ENCODE assay signal across 1 cellular context in the genomic region with DNA sequence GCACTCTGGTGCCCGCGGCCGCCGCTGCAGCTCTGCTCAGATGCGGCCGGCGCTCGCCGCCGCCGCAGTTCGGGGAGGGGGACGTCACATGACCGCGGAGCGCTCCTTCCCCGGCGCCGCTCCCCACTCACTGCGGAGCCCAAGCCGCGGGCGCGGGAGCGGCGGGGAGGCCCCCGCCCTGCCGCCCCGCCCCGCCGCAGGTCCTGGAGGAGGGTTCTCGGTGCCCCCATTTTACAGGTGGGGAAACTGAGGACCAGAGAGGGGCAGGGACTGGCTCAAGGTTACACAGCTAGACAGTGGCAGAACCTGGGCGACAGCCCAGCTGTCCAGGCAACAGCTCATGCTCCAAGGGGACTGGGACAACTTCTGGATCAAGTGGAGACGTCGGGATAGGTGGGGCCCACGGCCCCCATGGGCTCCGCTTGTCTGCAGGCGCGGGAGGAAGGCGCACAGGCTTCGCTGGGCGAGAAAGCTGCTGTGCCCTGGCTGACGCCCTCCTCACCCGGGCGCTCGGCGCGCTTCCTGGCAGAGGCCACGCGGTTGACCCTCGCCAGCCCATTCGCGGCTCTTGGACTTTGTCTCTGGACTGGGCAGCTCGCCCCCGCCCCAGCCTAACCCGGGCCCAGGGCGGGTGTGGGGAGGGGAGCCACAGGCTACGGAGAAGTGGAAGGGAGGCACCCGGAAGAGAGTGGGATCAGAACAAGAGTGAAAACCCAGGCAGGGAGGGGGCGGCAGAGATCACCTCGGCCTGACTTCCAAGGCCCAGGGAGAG.
TF ChIP-seq lines count a peak whose summit lies in the region.

RAP1GAP (minus strand) TSS at position 71 of the 772 bp plus-strand sequence. CDS start 49,325 bp downstream, outside the sequence.

TF ChIP-seq in HepG2, 621 proteins besides CTCF, POLR2A, EP300 and RAD21 (continued from another document and continues in another):
- TF ChIP-seq PRDM15 (CRISPR knock-in tag; IDR thresholded peaks at IDR 0.05) (0 out of 2 replicates have a peak, but pooled peaks have one; percentile 54), ZNF12 (CRISPR knock-in tag; IDR thresholded peaks at IDR 0.05) (no peak; the same call in 1 of the 2 replicates), GATAD2A (CRISPR knock-in tag; IDR thresholded peaks at IDR 0.05) (peak; percentile 88), ZNF503 (CRISPR knock-in tag; IDR thresholded peaks at IDR 0.05) (peak; percentile 15; the same call in 1 of the 2 replicates), FIP1L1 (IDR thresholded peaks at IDR 0.05; ENCODE audit: borderline replicate concordance, insufficient read depth, low read depth, low read length) (no peak), KDM6A (CRISPR knock-in tag; IDR thresholded peaks at IDR 0.05; ENCODE audit: low read depth) (peak; percentile 64; the same call in 1 of the 2 replicates), NCOA2 (CRISPR knock-in tag; IDR thresholded peaks at IDR 0.05) (peak; percentile 73), FOXK2 (IDR thresholded peaks at IDR 0.05) (no peak), ZNF441 (CRISPR knock-in tag; IDR thresholded peaks at IDR 0.05; ENCODE audit: borderline replicate concordance) (peak; percentile 67; the same call in 1 of the 2 replicates), FOXA1 (IDR thresholded peaks at IDR 0.05) (no peak), FOXA1 (CRISPR knock-in tag; IDR thresholded peaks at IDR 0.05) (no peak; the same call in 1 of the 2 replicates), ZNF768 (CRISPR knock-in tag; IDR thresholded peaks at IDR 0.05) (peak; percentile 86), ZNF670 (CRISPR knock-in tag; IDR thresholded peaks at IDR 0.05; ENCODE audit: borderline replicate concordance) (peak; percentile 89; the same call in 1 of the 2 replicates), U2AF2 (IDR thresholded peaks at IDR 0.05; ENCODE audit: low read depth, low read length) (no peak), NBN (conservative IDR thresholded peaks at IDR 0.05) (no peak), MTA1 (CRISPR knock-in tag; IDR thresholded peaks at IDR 0.05; ENCODE audit: borderline replicate concordance) (peak; percentile 78; the same call in 1 of the 2 replicates), CC2D1A (CRISPR knock-in tag; IDR thresholded peaks at IDR 0.05) (no peak), SMAD1 (CRISPR knock-in tag; IDR thresholded peaks at IDR 0.05; ENCODE audit: borderline replicate concordance, low read depth) (peak; percentile 80; the same call in 1 of the 2 replicates), ZBTB4 (CRISPR knock-in tag; IDR thresholded peaks at IDR 0.05; ENCODE audit: borderline replicate concordance) (peak; percentile 76; the same call in 1 of the 2 replicates), ZNF20 (CRISPR knock-in tag; IDR thresholded peaks at IDR 0.05) (no peak), KLF15 (CRISPR knock-in tag; IDR thresholded peaks at IDR 0.05; ENCODE audit: borderline replicate concordance) (no peak), NFE2L2 (IDR thresholded peaks at IDR 0.05; ENCODE audit: low read length) (no peak), SP1 (IDR thresholded peaks at IDR 0.05) (no peak), SP1 (CRISPR knock-in tag; IDR thresholded peaks at IDR 0.05) (0 out of 2 replicates have a peak, but pooled peaks have one; percentile 18), SATB2 (CRISPR knock-in tag; IDR thresholded peaks at IDR 0.05) (no peak), NAIF1 (CRISPR knock-in tag; IDR thresholded peaks at IDR 0.05; ENCODE audit: borderline replicate concordance) (no peak), ETV5 (CRISPR knock-in tag; IDR thresholded peaks at IDR 0.05; ENCODE audit: borderline replicate concordance) (peak; percentile 80), ZNF83 (CRISPR knock-in tag; IDR thresholded peaks at IDR 0.05; ENCODE audit: borderline replicate concordance) (peak; percentile 72; the same call in 1 of the 2 replicates), ZNF333 (CRISPR knock-in tag; IDR thresholded peaks at IDR 0.05; ENCODE audit: borderline replicate concordance) (peak; percentile 67), ZNF512 (CRISPR knock-in tag; IDR thresholded peaks at IDR 0.05) (no peak)
- TF ChIP-seq, protein P1, sequence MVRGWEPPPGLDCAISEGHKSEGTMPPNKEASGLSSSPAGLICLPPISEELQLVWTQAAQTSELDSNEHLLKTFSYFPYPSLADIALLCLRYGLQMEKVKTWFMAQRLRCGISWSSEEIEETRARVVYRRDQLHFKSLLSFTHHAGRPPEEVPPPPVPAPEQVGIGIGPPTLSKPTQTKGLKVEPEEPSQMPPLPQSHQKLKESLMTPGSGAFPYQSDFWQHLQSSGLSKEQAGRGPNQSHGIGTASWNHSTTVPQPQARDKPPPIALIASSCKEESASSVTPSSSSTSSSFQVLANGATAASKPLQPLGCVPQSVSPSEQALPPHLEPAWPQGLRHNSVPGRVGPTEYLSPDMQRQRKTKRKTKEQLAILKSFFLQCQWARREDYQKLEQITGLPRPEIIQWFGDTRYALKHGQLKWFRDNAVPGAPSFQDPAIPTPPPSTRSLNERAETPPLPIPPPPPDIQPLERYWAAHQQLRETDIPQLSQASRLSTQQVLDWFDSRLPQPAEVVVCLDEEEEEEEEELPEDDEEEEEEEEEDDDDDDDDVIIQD (CRISPR knock-in tag; IDR thresholded peaks at IDR 0.05; ENCODE audit: low read depth), result no peak; the same call in 1 of the 2 replicates
- TF ChIP-seq, protein P2, sequence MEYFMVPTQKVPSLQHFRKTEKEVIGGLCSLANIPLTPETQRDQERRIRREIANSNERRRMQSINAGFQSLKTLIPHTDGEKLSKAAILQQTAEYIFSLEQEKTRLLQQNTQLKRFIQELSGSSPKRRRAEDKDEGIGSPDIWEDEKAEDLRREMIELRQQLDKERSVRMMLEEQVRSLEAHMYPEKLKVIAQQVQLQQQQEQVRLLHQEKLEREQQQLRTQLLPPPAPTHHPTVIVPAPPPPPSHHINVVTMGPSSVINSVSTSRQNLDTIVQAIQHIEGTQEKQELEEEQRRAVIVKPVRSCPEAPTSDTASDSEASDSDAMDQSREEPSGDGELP (IDR thresholded peaks at IDR 0.05; ENCODE audit: borderline replicate concordance, low read depth), result peak; percentile 60; the same call in 1 of the 2 replicates
- TF ChIP-seq, protein P3, sequence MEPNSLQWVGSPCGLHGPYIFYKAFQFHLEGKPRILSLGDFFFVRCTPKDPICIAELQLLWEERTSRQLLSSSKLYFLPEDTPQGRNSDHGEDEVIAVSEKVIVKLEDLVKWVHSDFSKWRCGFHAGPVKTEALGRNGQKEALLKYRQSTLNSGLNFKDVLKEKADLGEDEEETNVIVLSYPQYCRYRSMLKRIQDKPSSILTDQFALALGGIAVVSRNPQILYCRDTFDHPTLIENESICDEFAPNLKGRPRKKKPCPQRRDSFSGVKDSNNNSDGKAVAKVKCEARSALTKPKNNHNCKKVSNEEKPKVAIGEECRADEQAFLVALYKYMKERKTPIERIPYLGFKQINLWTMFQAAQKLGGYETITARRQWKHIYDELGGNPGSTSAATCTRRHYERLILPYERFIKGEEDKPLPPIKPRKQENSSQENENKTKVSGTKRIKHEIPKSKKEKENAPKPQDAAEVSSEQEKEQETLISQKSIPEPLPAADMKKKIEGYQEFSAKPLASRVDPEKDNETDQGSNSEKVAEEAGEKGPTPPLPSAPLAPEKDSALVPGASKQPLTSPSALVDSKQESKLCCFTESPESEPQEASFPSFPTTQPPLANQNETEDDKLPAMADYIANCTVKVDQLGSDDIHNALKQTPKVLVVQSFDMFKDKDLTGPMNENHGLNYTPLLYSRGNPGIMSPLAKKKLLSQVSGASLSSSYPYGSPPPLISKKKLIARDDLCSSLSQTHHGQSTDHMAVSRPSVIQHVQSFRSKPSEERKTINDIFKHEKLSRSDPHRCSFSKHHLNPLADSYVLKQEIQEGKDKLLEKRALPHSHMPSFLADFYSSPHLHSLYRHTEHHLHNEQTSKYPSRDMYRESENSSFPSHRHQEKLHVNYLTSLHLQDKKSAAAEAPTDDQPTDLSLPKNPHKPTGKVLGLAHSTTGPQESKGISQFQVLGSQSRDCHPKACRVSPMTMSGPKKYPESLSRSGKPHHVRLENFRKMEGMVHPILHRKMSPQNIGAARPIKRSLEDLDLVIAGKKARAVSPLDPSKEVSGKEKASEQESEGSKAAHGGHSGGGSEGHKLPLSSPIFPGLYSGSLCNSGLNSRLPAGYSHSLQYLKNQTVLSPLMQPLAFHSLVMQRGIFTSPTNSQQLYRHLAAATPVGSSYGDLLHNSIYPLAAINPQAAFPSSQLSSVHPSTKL (CRISPR knock-in tag; IDR thresholded peaks at IDR 0.05), result peak; percentile 85
- TF ChIP-seq, protein P4, sequence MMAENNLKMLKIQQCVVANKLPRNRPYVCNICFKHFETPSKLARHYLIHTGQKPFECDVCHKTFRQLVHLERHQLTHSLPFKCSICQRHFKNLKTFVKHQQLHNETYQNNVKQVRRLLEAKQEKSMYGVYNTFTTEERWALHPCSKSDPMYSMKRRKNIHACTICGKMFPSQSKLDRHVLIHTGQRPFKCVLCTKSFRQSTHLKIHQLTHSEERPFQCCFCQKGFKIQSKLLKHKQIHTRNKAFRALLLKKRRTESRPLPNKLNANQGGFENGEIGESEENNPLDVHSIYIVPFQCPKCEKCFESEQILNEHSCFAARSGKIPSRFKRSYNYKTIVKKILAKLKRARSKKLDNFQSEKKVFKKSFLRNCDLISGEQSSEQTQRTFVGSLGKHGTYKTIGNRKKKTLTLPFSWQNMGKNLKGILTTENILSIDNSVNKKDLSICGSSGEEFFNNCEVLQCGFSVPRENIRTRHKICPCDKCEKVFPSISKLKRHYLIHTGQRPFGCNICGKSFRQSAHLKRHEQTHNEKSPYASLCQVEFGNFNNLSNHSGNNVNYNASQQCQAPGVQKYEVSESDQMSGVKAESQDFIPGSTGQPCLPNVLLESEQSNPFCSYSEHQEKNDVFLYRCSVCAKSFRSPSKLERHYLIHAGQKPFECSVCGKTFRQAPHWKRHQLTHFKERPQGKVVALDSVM (CRISPR knock-in tag; IDR thresholded peaks at IDR 0.05), result no peak
